In the genomic region with DNA sequence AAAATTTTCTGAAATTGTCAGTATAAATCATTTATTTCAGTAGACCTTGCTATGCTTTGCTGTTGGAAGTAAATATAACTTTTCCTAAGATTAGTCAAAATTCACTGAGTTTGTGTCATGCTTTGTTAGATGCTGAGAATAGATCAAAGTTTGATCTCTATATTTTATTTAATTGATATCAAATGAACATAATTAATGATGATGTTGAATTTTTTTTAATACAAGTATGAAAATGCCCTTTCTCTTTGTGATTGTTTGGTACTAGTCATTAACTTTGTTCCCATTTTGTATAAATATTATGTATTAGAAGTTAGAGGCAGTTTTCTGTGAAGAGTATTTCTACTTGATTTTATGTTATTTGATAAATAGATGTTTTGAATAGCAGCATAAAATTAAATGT, we compare ENCODE assay signal across 30 cellular contexts.
"Had no signal": no experiment of that assay in that cellular context is flagged by ENCODE, and none has a peak within 500 bp of the region (broad histone marks: within the 10 kb centered on the region; RNA-seq: fewer than 3 reads in every experiment).

No MANE protein-coding gene starts in this region.

- H3K9ac ChIP-seq: neural progenitor cell had no signal

- DNase-seq: naive thymus-derived CD4-positive, alpha-beta T cell; natural killer cell; occipital lobe; ovary; retina; right cardiac atrium; right lobe of liver; sigmoid colon; spleen; stimulated activated CD4-positive, alpha-beta T cell treated with anti-CD3 and anti-CD28 coated beads, Interleukin-12 subunit alpha, Interleukin-12 subunit beta, amount 100 ng/mL, for 4 hours; stimulated activated CD4-positive, alpha-beta T cell treated with anti-CD3 and anti-CD28 coated beads, Interleukin-1b, Interleukin-23, amount 100 ng/mL, for 48 hours; stimulated activated CD4-positive, alpha-beta T cell treated with anti-CD3 and anti-CD28 coated beads, Interleukin-4, amount 100 ng/mL, for 1 hour; stimulated activated CD4-positive, alpha-beta T cell treated with anti-CD3 and anti-CD28 coated beads, Interleukin-4, amount 100 ng/mL, for 4 hours; stimulated activated CD8-positive, alpha-beta memory T cell treated with anti-CD3 and anti-CD28 coated beads, Interleukin-4, amount 100 ng/mL, for 48 hours; stimulated activated naive CD4-positive, alpha-beta T cell; stimulated activated naive CD8-positive, alpha-beta T cell treated with anti-CD3 and anti-CD28 coated beads, Interleukin-15, amount 100 ng/mL, for 72 hours; stimulated activated naive CD8-positive, alpha-beta T cell treated with anti-CD3 and anti-CD28 coated beads, Interleukin-15, Interleukin-2, amounts not matched to agents 100 U/mL and 50 U/mL, for 24 hours; substantia nigra; testis; tibial artery; trophoblast cell; upper lobe of left lung had no signal

- ATAC-seq: naive thymus-derived CD4-positive, alpha-beta T cell; natural killer cell; right cardiac atrium; right lobe of liver; stimulated activated memory B cell treated with anti-CD40 and anti-IgM and Interleukin-4, amounts not matched to agents 10 μg/mL and 1 μg/mL and 100 μg/mL, for 72 hours; stimulated activated naive CD8-positive, alpha-beta T cell treated with anti-CD3 and anti-CD28 coated beads, Interleukin-15, amount 100 ng/mL, for 72 hours; stimulated activated naive CD8-positive, alpha-beta T cell treated with anti-CD3 and anti-CD28 coated beads, Interleukin-15, Interleukin-2, amounts not matched to agents 100 U/mL and 50 U/mL, for 24 hours had no signal

- FAIRE-seq: urothelium cell line had no signal

- H3K4me3 ChIP-seq: neural progenitor cell, ovary, prostate gland, right lobe of liver, sigmoid colon, smooth muscle cell, spleen, suprapubic skin, testis, tibial artery, upper lobe of left lung, vagina had no signal

- H3K4me1 ChIP-seq: neural progenitor cell, prostate gland, right lobe of liver, testis had no signal

- H3K4me1 Mint-ChIP-seq: nephron, neural progenitor cell had no signal

- H2AFZ ChIP-seq: neural progenitor cell had no signal

- H3K27ac ChIP-seq: neural progenitor cell, ovary, prostate gland, right lobe of liver, sigmoid colon, spleen, suprapubic skin, testis, tibial artery, upper lobe of left lung, vagina had no signal

- H3K27me3 Mint-ChIP-seq: naive thymus-derived CD4-positive, alpha-beta T cell; stimulated activated memory B cell treated with anti-CD40 and anti-IgM and Interleukin-4, amounts not matched to agents 10 μg/mL and 1 μg/mL and 100 μg/mL, for 72 hours; stimulated activated naive CD8-positive, alpha-beta T cell treated with anti-CD3 and anti-CD28 coated beads, Interleukin-15, amount 100 ng/mL, for 72 hours had no signal

- H3K27me3 ChIP-seq: neural progenitor cell, ovary, right lobe of liver, sigmoid colon, spleen, suprapubic skin, testis, tibial artery, upper lobe of left lung, vagina had no signal

- H3K9me3 Mint-ChIP-seq: natural killer cell; nephron; neural progenitor cell; stimulated activated memory B cell treated with anti-CD40 and anti-IgM and Interleukin-4, amounts not matched to agents 10 μg/mL and 1 μg/mL and 100 μg/mL, for 72 hours; stimulated activated naive CD8-positive, alpha-beta T cell treated with anti-CD3 and anti-CD28 coated beads, Interleukin-15, amount 100 ng/mL, for 72 hours had no signal

- H3K9me3 ChIP-seq: ovary, prostate gland, right lobe of liver, sigmoid colon, spleen, suprapubic skin, testis, tibial artery, upper lobe of left lung, vagina had no signal

- H3K27ac Mint-ChIP-seq: naive thymus-derived CD4-positive, alpha-beta T cell; nephron; neural progenitor cell; stimulated activated memory B cell treated with anti-CD40 and anti-IgM and Interleukin-4, amounts not matched to agents 10 μg/mL and 1 μg/mL and 100 μg/mL, for 72 hours; stimulated activated naive CD8-positive, alpha-beta T cell treated with anti-CD3 and anti-CD28 coated beads, Interleukin-15, amount 100 ng/mL, for 72 hours had no signal

- H3K4me2 ChIP-seq: neural progenitor cell, smooth muscle cell had no signal

- H3K36me3 ChIP-seq: neural progenitor cell, ovary, prostate gland, right lobe of liver, sigmoid colon, spleen, suprapubic skin, tibial artery, upper lobe of left lung, vagina had no signal

- H3K4me3 Mint-ChIP-seq: naive thymus-derived CD4-positive, alpha-beta T cell; natural killer cell; nephron; neural progenitor cell; stimulated activated memory B cell treated with anti-CD40 and anti-IgM and Interleukin-4, amounts not matched to agents 10 μg/mL and 1 μg/mL and 100 μg/mL, for 72 hours; stimulated activated naive CD8-positive, alpha-beta T cell treated with anti-CD3 and anti-CD28 coated beads, Interleukin-15, amount 100 ng/mL, for 72 hours had no signal

- H3K36me3 Mint-ChIP-seq: natural killer cell, neural progenitor cell had no signal
